Comparison of ENCODE assay signal across 9 cellular contexts in the genomic region with DNA sequence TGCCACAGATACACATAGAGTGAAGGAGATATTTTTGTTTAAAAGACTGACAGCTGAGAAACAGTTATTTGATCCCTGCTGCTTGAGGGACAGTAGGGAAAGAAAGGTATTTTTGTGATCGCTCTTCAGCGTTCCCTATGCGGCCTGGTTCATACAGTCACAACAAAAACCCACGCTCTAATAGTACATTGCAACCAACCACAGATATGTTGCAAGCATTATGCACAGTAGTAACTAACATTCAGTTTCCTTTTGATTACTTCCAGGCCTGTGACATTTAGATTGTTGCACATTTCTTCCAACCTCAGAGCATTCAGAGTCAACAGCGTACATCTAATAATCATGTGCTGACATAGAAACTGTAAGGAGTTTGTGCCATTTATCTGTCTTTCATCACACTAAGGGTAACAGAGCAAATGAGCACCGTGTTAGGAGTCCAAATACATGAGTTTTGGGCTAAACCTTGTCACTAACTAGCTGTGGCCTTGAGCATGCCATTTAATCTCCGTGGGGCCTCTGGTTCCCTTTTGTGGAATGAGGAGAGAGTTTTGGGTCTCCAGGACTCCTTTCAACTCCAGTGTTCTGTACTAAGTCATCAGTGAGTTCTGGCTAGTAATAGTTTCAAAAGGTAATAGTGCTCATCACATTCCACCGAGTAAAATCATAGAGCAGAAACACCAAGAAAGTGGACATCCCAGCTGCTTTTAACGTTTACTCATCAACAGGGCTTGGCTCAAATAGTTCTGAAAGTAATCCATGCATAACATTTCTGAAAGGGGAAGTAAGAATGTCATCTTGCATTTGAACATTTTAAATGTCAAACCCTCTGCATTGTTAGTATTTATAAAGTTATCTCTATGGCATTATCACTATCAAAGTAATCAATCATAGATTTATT.
A peak's percentile ranks its signal among the peaks of the same experiment; 100 is the strongest.
DNase-seq lines count a peak whose midpoint lies in the region; ATAC-seq and TF ChIP-seq lines count a peak whose summit lies in the region.
"Had no signal": no experiment of that assay in that cellular context is flagged by ENCODE, and none has a peak within 500 bp of the region (broad histone marks: within the 10 kb centered on the region; RNA-seq: fewer than 3 reads in every experiment).

No MANE protein-coding gene starts in this region.

- H3K4me1 Mint-ChIP-seq in stimulated activated effector memory CD8-positive, alpha-beta T cell treated with anti-CD3 and anti-CD28 coated beads, Interleukin-12 subunit alpha, Interleukin-12 subunit beta, amount 100 ng/mL, for 72 hours: no peaks in the 10 kb centered on the region
- H3K4me1 Mint-ChIP-seq in endothelial cell (ENCODE audit: unreplicated experiment): peaks cover 3% of the 10 kb centered on the region
- H3K4me1 Mint-ChIP-seq: central memory CD8-positive, alpha-beta T cell had no signal

- no peaks in the 10 kb centered on the region for H3K27me3 ChIP-seq in body of pancreas
- no peaks in the 10 kb centered on the region for H3K27me3 ChIP-seq in esophagus squamous epithelium

- no peak overlapping the region for H3K27ac Mint-ChIP-seq in stimulated activated effector memory CD8-positive, alpha-beta T cell treated with anti-CD3 and anti-CD28 coated beads, Interleukin-12 subunit alpha, Interleukin-12 subunit beta, amount 100 ng/mL, for 72 hours
- no peak overlapping the region for H3K27ac Mint-ChIP-seq in endothelial cell (ENCODE audit: unreplicated experiment)

- H3K36me3 Mint-ChIP-seq in stimulated activated effector memory CD8-positive, alpha-beta T cell treated with anti-CD3 and anti-CD28 coated beads, Interleukin-12 subunit alpha, Interleukin-12 subunit beta, amount 100 ng/mL, for 72 hours: no peaks in the 10 kb centered on the region
- H3K36me3 Mint-ChIP-seq in endothelial cell (ENCODE audit: low read depth, unreplicated experiment): no peaks in the 10 kb centered on the region

- ATAC-seq in GM19351 (IDR thresholded peaks at IDR 0.05; ENCODE audit: unreplicated experiment) (peak; percentile 86), HG03354 (IDR thresholded peaks at IDR 0.05; ENCODE audit: poor library complexity, severe bottlenecking, unreplicated experiment) (peak; percentile 96), body of pancreas (peak; percentile 21)
- peak; percentile 13 for ATAC-seq in stimulated activated effector memory CD8-positive, alpha-beta T cell treated with anti-CD3 and anti-CD28 coated beads, Interleukin-12 subunit alpha, Interleukin-12 subunit beta, amount 100 ng/mL, for 72 hours

- H3K36me3 ChIP-seq in body of pancreas (replicated peaks in 1 of 2; ENCODE audit: insufficient read depth in 1 of 2, low read depth in 2 of 2) (no peaks in the 10 kb centered on the region), esophagus squamous epithelium (no peaks in the 10 kb centered on the region)

- TF ChIP-seq POLR2A in body of pancreas (IDR thresholded peaks at IDR 0.05) (no peak), esophagus squamous epithelium (IDR thresholded peaks at IDR 0.05) (no peak)

- WGBS in body of pancreas, 2 donors: 65 to 70% methylated on average over 9 of the region's 9 CpGs
- 54 to 58% methylated on average over 9 of the region's 9 CpGs for WGBS in esophagus squamous epithelium, 2 donors

- H3K9me3 Mint-ChIP-seq in stimulated activated effector memory CD8-positive, alpha-beta T cell treated with anti-CD3 and anti-CD28 coated beads, Interleukin-12 subunit alpha, Interleukin-12 subunit beta, amount 100 ng/mL, for 72 hours: no peaks in the 10 kb centered on the region
- H3K9me3 Mint-ChIP-seq in endothelial cell (ENCODE audit: unreplicated experiment): no peaks in the 10 kb centered on the region
- H3K9me3 Mint-ChIP-seq: central memory CD8-positive, alpha-beta T cell had no signal

- H3K4me3 Mint-ChIP-seq in stimulated activated effector memory CD8-positive, alpha-beta T cell treated with anti-CD3 and anti-CD28 coated beads, Interleukin-12 subunit alpha, Interleukin-12 subunit beta, amount 100 ng/mL, for 72 hours: no peak overlapping the region
- no peak overlapping the region for H3K4me3 Mint-ChIP-seq in endothelial cell (ENCODE audit: unreplicated experiment)
- H3K4me3 Mint-ChIP-seq: central memory CD8-positive, alpha-beta T cell had no signal

- H3K9me3 ChIP-seq in body of pancreas (peaks cover 0 to 3% (median 0%) of the 10 kb centered on the region in 3 donors), esophagus squamous epithelium (no peaks in the 10 kb centered on the region)

- DNase-seq in AG08395 (ENCODE audit: low spot score): peak; percentile 75
- DNase-seq in body of pancreas: peak in 1 of 4 donors; percentile 19
- DNase-seq in stimulated activated effector memory CD8-positive, alpha-beta T cell treated with anti-CD3 and anti-CD28 coated beads, Interleukin-12 subunit alpha, Interleukin-12 subunit beta, amount 100 ng/mL, for 72 hours (ENCODE audit: low spot score in 2 of 2): no peak
- DNase-seq in esophagus squamous epithelium (lab: John Stamatoyannopoulos, UW): no peak
- no peak for DNase-seq in endothelial cell (ENCODE audit: low spot score)
- no peak for DNase-seq in cortex of kidney (lab: John Stamatoyannopoulos, UW)

- H3K27me3 Mint-ChIP-seq in endothelial cell (ENCODE audit: unreplicated experiment): no peaks in the 10 kb centered on the region
- H3K27me3 Mint-ChIP-seq: central memory CD8-positive, alpha-beta T cell had no signal

- H3K27ac ChIP-seq in body of pancreas (peak overlapping the region in 1 of 4 donors; percentile 16), esophagus squamous epithelium (peak overlapping the region in 2 of 4 donors; percentile 23 to 54)

- TF ChIP-seq CTCF in body of pancreas (IDR thresholded peaks at IDR 0.05) (no peak), esophagus squamous epithelium (IDR thresholded peaks at IDR 0.05) (no peak), endothelial cell (IDR thresholded peaks at IDR 0.05; ENCODE audit: unreplicated experiment) (no peak)

- H3K4me1 ChIP-seq in body of pancreas: no peaks in the 10 kb centered on the region
- peaks cover 0 to 19% (median 0%) of the 10 kb centered on the region in 3 donors for H3K4me1 ChIP-seq in esophagus squamous epithelium

- H3K4me3 ChIP-seq in body of pancreas: no peak overlapping the region
- no peak overlapping the region for H3K4me3 ChIP-seq in esophagus squamous epithelium

- intact Hi-C loops in body of pancreas (cut with DNase I) (no loop called here), esophagus squamous epithelium (cut with DNase I) (no loop called here)

Comparison
In these comparisons a context has a peak if more than half of its experiments do, and no peak if none do; other contexts are left out.
1. ATAC-seq: peak in every context shown above with its lines; median percentile 96 in HG03354; 86 in GM19351; 21 in body of pancreas; 13 in stimulated activated effector memory CD8-positive, alpha-beta T cell treated with anti-CD3 and anti-CD28 coated beads, Interleukin-12 subunit alpha, Interleukin-12 subunit beta, amount 100 ng/mL, for 72 hours.